1 cellular context compared by ENCODE assay signal in the genomic region with DNA sequence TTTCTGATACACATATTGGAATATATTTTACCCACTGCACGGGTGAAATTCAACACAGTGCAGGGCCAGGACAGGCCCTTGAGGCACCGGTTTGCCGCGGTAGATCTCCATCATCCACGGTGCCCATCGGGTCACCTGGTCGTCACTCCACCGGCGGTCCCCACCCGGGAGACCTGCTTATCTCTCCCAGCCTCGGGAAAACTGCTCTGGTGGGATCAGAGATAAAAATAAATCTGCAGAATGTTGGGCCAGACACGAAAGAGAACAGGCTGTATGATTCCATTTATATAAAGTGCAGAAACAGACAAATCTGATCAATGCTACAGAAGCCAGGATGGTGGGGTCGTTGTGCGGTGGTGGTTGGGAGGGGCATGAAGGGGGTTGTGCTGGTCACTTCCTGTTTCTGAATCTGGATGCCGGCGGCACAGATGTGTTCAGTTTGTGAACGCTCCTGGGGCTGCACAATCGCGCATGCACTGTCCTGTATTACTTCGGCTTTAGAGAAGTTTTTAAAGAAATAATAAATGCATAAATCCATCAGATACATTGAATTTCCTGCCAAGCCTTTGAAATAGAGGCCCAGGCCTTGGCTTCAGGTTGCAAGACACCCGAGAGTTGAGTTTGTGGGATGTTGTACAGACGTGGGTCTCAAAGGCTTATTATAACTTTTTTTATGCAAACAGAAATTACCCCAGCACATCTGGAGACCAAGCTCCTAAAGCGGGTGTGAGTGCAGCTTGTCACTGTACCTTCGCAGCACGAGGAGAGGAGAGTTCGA.
A peak's percentile ranks its signal among the peaks of the same experiment; 100 is the strongest.
TF ChIP-seq lines count a peak whose summit lies in the region.

No MANE protein-coding gene starts in this region.

TF ChIP-seq in SK-N-SH, 30 proteins besides CTCF, POLR2A, EP300 and RAD21 (continued from another document):
- TF ChIP-seq TEAD4 (IDR thresholded peaks at IDR 0.05; ENCODE audit: borderline replicate concordance, insufficient read depth) = no peak
- TF ChIP-seq, protein P1, sequence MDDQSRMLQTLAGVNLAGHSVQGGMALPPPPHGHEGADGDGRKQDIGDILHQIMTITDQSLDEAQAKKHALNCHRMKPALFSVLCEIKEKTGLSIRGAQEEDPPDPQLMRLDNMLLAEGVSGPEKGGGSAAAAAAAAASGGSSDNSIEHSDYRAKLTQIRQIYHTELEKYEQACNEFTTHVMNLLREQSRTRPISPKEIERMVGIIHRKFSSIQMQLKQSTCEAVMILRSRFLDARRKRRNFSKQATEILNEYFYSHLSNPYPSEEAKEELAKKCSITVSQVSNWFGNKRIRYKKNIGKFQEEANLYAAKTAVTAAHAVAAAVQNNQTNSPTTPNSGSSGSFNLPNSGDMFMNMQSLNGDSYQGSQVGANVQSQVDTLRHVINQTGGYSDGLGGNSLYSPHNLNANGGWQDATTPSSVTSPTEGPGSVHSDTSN (IDR thresholded peaks at IDR 0.05) = no peak
- TF ChIP-seq, protein P2, sequence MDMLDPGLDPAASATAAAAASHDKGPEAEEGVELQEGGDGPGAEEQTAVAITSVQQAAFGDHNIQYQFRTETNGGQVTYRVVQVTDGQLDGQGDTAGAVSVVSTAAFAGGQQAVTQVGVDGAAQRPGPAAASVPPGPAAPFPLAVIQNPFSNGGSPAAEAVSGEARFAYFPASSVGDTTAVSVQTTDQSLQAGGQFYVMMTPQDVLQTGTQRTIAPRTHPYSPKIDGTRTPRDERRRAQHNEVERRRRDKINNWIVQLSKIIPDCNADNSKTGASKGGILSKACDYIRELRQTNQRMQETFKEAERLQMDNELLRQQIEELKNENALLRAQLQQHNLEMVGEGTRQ (IDR thresholded peaks at IDR 0.05; ENCODE audit: borderline replicate concordance, low read depth, low read length) = no peak
- no peak for TF ChIP-seq FOXM1 (IDR thresholded peaks at IDR 0.05; ENCODE audit: low read depth)
- peak; percentile 75; the same call in 1 of the 2 replicates for TF ChIP-seq FOXJ3 (CRISPR knock-in tag; IDR thresholded peaks at IDR 0.05)
- no peak for TF ChIP-seq NRF1 (IDR thresholded peaks at IDR 0.05; ENCODE audit: low read depth, low read length)
- no peak for TF ChIP-seq EZH2phosphoT487 (IDR thresholded peaks at IDR 0.05; ENCODE audit: borderline replicate concordance, low read depth)
- TF ChIP-seq NFIC (IDR thresholded peaks at IDR 0.05; ENCODE audit: borderline replicate concordance) = no peak
- no peak for TF ChIP-seq ELF1 (IDR thresholded peaks at IDR 0.05)
- TF ChIP-seq JUND (IDR thresholded peaks at IDR 0.05) = no peak
- TF ChIP-seq, protein P3, sequence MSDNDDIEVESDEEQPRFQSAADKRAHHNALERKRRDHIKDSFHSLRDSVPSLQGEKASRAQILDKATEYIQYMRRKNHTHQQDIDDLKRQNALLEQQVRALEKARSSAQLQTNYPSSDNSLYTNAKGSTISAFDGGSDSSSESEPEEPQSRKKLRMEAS (IDR thresholded peaks at IDR 0.05; ENCODE audit: low read depth) = no peak
- TF ChIP-seq, protein P4, sequence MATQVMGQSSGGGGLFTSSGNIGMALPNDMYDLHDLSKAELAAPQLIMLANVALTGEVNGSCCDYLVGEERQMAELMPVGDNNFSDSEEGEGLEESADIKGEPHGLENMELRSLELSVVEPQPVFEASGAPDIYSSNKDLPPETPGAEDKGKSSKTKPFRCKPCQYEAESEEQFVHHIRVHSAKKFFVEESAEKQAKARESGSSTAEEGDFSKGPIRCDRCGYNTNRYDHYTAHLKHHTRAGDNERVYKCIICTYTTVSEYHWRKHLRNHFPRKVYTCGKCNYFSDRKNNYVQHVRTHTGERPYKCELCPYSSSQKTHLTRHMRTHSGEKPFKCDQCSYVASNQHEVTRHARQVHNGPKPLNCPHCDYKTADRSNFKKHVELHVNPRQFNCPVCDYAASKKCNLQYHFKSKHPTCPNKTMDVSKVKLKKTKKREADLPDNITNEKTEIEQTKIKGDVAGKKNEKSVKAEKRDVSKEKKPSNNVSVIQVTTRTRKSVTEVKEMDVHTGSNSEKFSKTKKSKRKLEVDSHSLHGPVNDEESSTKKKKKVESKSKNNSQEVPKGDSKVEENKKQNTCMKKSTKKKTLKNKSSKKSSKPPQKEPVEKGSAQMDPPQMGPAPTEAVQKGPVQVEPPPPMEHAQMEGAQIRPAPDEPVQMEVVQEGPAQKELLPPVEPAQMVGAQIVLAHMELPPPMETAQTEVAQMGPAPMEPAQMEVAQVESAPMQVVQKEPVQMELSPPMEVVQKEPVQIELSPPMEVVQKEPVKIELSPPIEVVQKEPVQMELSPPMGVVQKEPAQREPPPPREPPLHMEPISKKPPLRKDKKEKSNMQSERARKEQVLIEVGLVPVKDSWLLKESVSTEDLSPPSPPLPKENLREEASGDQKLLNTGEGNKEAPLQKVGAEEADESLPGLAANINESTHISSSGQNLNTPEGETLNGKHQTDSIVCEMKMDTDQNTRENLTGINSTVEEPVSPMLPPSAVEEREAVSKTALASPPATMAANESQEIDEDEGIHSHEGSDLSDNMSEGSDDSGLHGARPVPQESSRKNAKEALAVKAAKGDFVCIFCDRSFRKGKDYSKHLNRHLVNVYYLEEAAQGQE (IDR thresholded peaks at IDR 0.05; ENCODE audit: low read depth, low read length) = no peak
- peak; percentile 98 for TF ChIP-seq GATA2 (CRISPR knock-in tag; IDR thresholded peaks at IDR 0.05)
- TF ChIP-seq RCOR1 (IDR thresholded peaks at IDR 0.05; ENCODE audit: low read length) = peak; percentile 52; the same call in 1 of the 2 replicates
- no peak for TF ChIP-seq RFX5 (IDR thresholded peaks at IDR 0.05; ENCODE audit: low read length)
- TF ChIP-seq RXRA (IDR thresholded peaks at IDR 0.05; ENCODE audit: borderline replicate concordance, low read depth) = no peak
- no peak for TF ChIP-seq SIN3A (IDR thresholded peaks at IDR 0.05; ENCODE audit: borderline replicate concordance, low read depth, low read length)
- TF ChIP-seq POLR2AphosphoS5 (IDR thresholded peaks at IDR 0.05; ENCODE audit: low read depth, low read length) = no peak
- TF ChIP-seq SMC3 (IDR thresholded peaks at IDR 0.05; ENCODE audit: low read depth, low read length) = no peak
- peak; percentile 52 for TF ChIP-seq CHD2 (IDR thresholded peaks at IDR 0.05; ENCODE audit: low read length, partially characterized antibody)
- TF ChIP-seq TCF12 (IDR thresholded peaks at IDR 0.05) = no peak
- TF ChIP-seq, protein P5, sequence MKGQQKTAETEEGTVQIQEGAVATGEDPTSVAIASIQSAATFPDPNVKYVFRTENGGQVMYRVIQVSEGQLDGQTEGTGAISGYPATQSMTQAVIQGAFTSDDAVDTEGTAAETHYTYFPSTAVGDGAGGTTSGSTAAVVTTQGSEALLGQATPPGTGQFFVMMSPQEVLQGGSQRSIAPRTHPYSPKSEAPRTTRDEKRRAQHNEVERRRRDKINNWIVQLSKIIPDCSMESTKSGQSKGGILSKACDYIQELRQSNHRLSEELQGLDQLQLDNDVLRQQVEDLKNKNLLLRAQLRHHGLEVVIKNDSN (IDR thresholded peaks at IDR 0.05; ENCODE audit: borderline replicate concordance, low read depth) = no peak
- no peak for TF ChIP-seq FOSL2 (IDR thresholded peaks at IDR 0.05; ENCODE audit: borderline replicate concordance, low read depth)
